Comparison of ENCODE assay signal across 1 cellular context in the genomic region with DNA sequence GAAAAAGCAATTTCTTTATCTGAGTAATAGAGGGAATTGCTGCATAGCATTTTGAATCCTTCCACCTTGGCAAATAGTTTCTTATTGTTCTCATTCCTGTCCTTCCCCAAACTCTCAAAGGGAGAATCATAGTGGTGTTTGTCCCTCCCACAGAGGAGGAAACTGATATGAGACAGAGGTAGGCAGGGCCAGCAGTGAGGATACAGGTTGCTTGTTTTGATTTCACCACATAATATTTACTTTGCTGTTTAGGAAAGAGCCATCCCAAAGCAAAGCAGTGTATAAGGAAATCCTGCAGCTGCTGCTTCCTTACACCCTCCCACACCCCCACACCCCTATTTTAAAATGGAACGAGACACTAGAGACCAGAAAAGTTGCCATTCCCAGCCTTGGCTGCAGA.
TF ChIP-seq lines count a peak whose summit lies in the region.

No MANE protein-coding gene starts in this region.

TF ChIP-seq in HepG2, 621 proteins besides CTCF, POLR2A, EP300 and RAD21:
- TF ChIP-seq ARID5B (CRISPR knock-in tag; IDR thresholded peaks at IDR 0.05) (no peak), FLYWCH1 (CRISPR knock-in tag; IDR thresholded peaks at IDR 0.05) (no peak), FOXC1 (CRISPR knock-in tag; IDR thresholded peaks at IDR 0.05; ENCODE audit: borderline replicate concordance) (no peak)
